Comparison of ENCODE assay signal across 24 cellular contexts in the genomic region with DNA sequence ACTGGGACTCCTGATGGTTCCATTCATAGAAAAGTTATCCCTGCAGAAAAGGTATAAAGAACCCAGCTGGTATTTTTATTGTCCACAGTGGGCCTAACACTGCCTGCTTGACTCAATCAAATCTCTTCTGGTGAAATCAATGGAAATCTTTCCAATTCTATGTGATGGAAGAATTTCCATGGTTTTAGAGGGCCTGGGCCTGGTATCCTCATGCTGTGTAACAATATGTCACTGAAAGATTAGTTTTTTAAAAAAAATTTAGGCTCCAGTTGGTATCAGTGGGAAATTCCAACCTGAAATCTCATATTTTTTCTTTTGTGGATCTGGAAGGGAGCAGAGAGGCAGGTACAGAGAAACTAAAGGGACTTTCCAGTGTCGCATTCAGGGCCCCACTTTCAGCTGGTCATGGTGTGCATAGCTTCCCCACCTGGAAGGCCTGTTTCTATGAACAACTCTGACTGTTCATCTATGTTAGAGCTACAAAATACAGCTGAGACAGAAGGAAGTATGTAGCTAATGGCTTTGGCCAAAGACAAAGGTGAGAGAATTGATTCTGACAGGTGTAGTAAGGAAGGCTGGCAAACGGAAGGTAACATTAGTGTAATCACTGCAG.
"Had no signal": no experiment of that assay in that cellular context is flagged by ENCODE, and none has a peak within 500 bp of the region (broad histone marks: within the 10 kb centered on the region; RNA-seq: fewer than 3 reads in every experiment).

No MANE protein-coding gene starts in this region.

- DNase-seq: activated CD4-positive, alpha-beta T cell treated with anti-CD3 and anti-CD28 coated beads for 36 hours; activated CD4-positive, CD25-positive, alpha-beta regulatory T cell; activated CD8-positive, alpha-beta memory T cell treated with anti-CD3 and anti-CD28 coated beads, Interleukin-2, amount 10 ng/mL, durations not matched to agents 7 days and 5 days; activated CD8-positive, alpha-beta T cell treated with anti-CD3 and anti-CD28 coated beads, Interleukin-2, amount 10 ng/mL, durations not matched to agents 7 days and 5 days; activated naive CD8-positive, alpha-beta T cell treated with anti-CD3 and anti-CD28 coated beads, Interleukin-2, amount 50 U/mL, for 24 hours; activated T-cell treated with anti-CD3 and anti-CD28 coated beads, Interleukin-2, amount 50 U/mL, for 48 hours; amygdala; endodermal cell; foreskin fibroblast; heart left ventricle; hypothalamus; immature natural killer cell; kidney; left colon; mammary epithelial cell; naive B cell; ovary; retina; stimulated activated CD4-positive, alpha-beta T cell treated with anti-CD3 and anti-CD28 coated beads, Interleukin-1b, Interleukin-23, amount 100 ng/mL, for 48 hours; stimulated activated naive CD4-positive, alpha-beta T cell; tibial artery had no signal

- H3K4me3 ChIP-seq: heart left ventricle, ovary, smooth muscle cell, suprapubic skin, tibial artery had no signal

- H3K27me3 ChIP-seq: heart left ventricle, ovary, suprapubic skin, tibial artery had no signal

- H3K36me3 ChIP-seq: heart left ventricle, ovary, suprapubic skin, tibial artery had no signal

- ATAC-seq: activated CD4-positive, alpha-beta T cell treated with anti-CD3 and anti-CD28 coated beads for 36 hours; activated CD8-positive, alpha-beta memory T cell treated with anti-CD3 and anti-CD28 coated beads, Interleukin-2, amount 10 ng/mL, durations not matched to agents 7 days and 5 days; activated CD8-positive, alpha-beta T cell treated with anti-CD3 and anti-CD28 coated beads, Interleukin-2, amount 10 ng/mL, durations not matched to agents 7 days and 5 days; activated naive CD8-positive, alpha-beta T cell treated with anti-CD3 and anti-CD28 coated beads, Interleukin-2, amount 50 U/mL, for 24 hours; esophagus mucosa; heart left ventricle; left colon had no signal
